In the genomic region with DNA sequence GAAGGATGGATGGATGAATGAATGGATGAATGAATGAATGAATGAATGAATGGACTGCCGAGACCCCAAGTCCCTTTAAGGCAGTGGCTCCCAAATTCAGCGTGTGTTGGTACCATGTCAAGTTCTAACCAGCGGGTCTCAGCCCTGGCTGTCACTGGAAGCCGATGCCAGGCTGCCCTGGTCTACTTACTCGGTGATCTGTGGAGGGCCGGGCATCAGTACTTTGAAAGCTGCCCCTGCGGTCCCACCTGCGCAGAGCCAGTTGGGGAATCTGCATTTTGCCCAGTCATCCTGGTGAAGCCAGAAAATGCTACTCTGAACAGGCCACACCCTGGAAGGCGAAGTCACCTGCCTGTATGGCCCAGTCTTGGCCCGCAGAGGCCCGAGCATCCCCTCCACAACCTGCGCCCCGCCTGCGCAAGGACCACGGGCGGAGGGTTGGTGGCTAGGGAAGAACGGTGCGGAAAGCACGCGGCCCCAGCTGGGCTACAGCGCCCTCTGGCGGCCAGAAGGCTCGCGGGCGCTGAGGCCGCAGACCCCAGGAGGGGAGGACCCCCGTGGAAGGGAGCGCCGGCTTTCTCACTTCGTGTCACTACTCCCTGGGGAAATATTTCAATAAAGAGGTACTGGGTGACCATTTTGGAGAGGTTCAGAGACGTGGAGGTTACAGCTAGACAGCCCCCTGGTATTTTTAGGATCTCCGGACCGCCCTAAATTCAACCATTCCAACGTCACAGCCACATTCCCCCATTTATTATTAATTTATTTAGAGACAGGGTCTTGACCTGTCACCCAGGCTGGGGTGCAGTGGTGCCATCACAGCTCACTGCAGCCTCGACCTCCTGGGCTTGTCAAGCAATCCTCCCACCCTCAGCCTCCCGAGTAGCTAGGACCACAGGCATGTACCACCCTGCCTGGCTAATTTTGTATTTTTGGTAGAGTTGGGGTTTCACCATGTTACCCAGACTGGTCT, we compare ENCODE assay signal across 1 cellular context.
TF ChIP-seq lines count a peak whose summit lies in the region.

No MANE protein-coding gene starts in this region.

TF ChIP-seq in HepG2, 621 proteins besides CTCF, POLR2A, EP300 and RAD21 (continued from another document and continues in another):
- TF ChIP-seq MNT (IDR thresholded peaks at IDR 0.05) (no peak), ZSCAN12 (CRISPR knock-in tag; IDR thresholded peaks at IDR 0.05) (no peak), ZEB1 (IDR thresholded peaks at IDR 0.05; ENCODE audit: insufficient replicate concordance, low read depth) (no peak), SRSF4 (IDR thresholded peaks at IDR 0.05; ENCODE audit: low read depth, low read length, poor library complexity, severe bottlenecking) (no peak), ZNF724P (CRISPR knock-in tag; IDR thresholded peaks at IDR 0.05; ENCODE audit: borderline replicate concordance) (no peak), CBX2 (IDR thresholded peaks at IDR 0.05; ENCODE audit: low read depth, low read length) (no peak), CBX2 (CRISPR knock-in tag; IDR thresholded peaks at IDR 0.05; ENCODE audit: low read depth) (no peak), XRCC5 (optimal IDR thresholded peaks at IDR 0.05; ENCODE audit: low read length) (peak; percentile 84), ESRRA (CRISPR knock-in tag; IDR thresholded peaks at IDR 0.05; ENCODE audit: low read depth) (no peak), GATAD1 (CRISPR knock-in tag; IDR thresholded peaks at IDR 0.05) (0 out of 2 replicates have a peak, but pooled peaks have one; percentile 44), BCL6 (CRISPR knock-in tag; IDR thresholded peaks at IDR 0.05) (0 out of 2 replicates have a peak, but pooled peaks have one; percentile 4), KAT8 (CRISPR knock-in tag; IDR thresholded peaks at IDR 0.05) (no peak), ZFP82 (CRISPR knock-in tag; IDR thresholded peaks at IDR 0.05; ENCODE audit: borderline replicate concordance) (peak; percentile 0; the same call in 1 of the 2 replicates), AKAP8 (CRISPR knock-in tag; IDR thresholded peaks at IDR 0.05) (no peak), SMARCE1 (IDR thresholded peaks at IDR 0.05; ENCODE audit: borderline replicate concordance) (no peak), DNMT1 (CRISPR knock-in tag; IDR thresholded peaks at IDR 0.05) (no peak), POGZ (CRISPR knock-in tag; IDR thresholded peaks at IDR 0.05) (no peak), PRDM10 (CRISPR knock-in tag; IDR thresholded peaks at IDR 0.05; ENCODE audit: low read depth) (no peak), POLR2AphosphoS2 (IDR thresholded peaks at IDR 0.05; ENCODE audit: low read depth, low read length) (no peak), ZNF616 (CRISPR knock-in tag; IDR thresholded peaks at IDR 0.05; ENCODE audit: low read depth) (no peak; the same call in 1 of the 2 replicates), ATF5 (CRISPR knock-in tag; IDR thresholded peaks at IDR 0.05; ENCODE audit: low read depth) (no peak), ZFY (CRISPR knock-in tag; IDR thresholded peaks at IDR 0.05) (peak; percentile 36; the same call in 1 of the 2 replicates), ZNF33A (CRISPR knock-in tag; IDR thresholded peaks at IDR 0.05; ENCODE audit: borderline replicate concordance) (no peak), FIP1L1 (IDR thresholded peaks at IDR 0.05; ENCODE audit: borderline replicate concordance, insufficient read depth, low read depth, low read length) (no peak), ZNF879 (CRISPR knock-in tag; IDR thresholded peaks at IDR 0.05) (no peak), ZNF546 (CRISPR knock-in tag; conservative IDR thresholded peaks at IDR 0.05) (no peak), ZSCAN5A (CRISPR knock-in tag; IDR thresholded peaks at IDR 0.05; ENCODE audit: borderline replicate concordance) (no peak), HNRNPK (IDR thresholded peaks at IDR 0.05; ENCODE audit: low read depth, low read length, poor library complexity, severe bottlenecking) (no peak), ZNF292 (CRISPR knock-in tag; IDR thresholded peaks at IDR 0.05; ENCODE audit: borderline replicate concordance, low read depth) (no peak)
- TF ChIP-seq, protein P1, sequence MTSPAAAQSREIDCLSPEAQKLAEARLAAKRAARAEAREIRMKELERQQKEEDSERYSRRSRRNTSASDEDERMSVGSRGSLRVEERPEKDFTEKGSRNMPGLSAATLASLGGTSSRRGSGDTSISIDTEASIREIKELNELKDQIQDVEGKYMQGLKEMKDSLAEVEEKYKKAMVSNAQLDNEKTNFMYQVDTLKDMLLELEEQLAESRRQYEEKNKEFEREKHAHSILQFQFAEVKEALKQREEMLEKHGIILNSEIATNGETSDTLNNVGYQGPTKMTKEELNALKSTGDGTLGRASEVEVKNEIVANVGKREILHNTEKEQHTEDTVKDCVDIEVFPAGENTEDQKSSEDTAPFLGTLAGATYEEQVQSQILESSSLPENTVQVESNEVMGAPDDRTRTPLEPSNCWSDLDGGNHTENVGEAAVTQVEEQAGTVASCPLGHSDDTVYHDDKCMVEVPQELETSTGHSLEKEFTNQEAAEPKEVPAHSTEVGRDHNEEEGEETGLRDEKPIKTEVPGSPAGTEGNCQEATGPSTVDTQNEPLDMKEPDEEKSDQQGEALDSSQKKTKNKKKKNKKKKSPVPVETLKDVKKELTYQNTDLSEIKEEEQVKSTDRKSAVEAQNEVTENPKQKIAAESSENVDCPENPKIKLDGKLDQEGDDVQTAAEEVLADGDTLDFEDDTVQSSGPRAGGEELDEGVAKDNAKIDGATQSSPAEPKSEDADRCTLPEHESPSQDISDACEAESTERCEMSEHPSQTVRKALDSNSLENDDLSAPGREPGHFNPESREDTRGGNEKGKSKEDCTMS (CRISPR knock-in tag; conservative IDR thresholded peaks at IDR 0.05) = no peak
- TF ChIP-seq, protein P2, sequence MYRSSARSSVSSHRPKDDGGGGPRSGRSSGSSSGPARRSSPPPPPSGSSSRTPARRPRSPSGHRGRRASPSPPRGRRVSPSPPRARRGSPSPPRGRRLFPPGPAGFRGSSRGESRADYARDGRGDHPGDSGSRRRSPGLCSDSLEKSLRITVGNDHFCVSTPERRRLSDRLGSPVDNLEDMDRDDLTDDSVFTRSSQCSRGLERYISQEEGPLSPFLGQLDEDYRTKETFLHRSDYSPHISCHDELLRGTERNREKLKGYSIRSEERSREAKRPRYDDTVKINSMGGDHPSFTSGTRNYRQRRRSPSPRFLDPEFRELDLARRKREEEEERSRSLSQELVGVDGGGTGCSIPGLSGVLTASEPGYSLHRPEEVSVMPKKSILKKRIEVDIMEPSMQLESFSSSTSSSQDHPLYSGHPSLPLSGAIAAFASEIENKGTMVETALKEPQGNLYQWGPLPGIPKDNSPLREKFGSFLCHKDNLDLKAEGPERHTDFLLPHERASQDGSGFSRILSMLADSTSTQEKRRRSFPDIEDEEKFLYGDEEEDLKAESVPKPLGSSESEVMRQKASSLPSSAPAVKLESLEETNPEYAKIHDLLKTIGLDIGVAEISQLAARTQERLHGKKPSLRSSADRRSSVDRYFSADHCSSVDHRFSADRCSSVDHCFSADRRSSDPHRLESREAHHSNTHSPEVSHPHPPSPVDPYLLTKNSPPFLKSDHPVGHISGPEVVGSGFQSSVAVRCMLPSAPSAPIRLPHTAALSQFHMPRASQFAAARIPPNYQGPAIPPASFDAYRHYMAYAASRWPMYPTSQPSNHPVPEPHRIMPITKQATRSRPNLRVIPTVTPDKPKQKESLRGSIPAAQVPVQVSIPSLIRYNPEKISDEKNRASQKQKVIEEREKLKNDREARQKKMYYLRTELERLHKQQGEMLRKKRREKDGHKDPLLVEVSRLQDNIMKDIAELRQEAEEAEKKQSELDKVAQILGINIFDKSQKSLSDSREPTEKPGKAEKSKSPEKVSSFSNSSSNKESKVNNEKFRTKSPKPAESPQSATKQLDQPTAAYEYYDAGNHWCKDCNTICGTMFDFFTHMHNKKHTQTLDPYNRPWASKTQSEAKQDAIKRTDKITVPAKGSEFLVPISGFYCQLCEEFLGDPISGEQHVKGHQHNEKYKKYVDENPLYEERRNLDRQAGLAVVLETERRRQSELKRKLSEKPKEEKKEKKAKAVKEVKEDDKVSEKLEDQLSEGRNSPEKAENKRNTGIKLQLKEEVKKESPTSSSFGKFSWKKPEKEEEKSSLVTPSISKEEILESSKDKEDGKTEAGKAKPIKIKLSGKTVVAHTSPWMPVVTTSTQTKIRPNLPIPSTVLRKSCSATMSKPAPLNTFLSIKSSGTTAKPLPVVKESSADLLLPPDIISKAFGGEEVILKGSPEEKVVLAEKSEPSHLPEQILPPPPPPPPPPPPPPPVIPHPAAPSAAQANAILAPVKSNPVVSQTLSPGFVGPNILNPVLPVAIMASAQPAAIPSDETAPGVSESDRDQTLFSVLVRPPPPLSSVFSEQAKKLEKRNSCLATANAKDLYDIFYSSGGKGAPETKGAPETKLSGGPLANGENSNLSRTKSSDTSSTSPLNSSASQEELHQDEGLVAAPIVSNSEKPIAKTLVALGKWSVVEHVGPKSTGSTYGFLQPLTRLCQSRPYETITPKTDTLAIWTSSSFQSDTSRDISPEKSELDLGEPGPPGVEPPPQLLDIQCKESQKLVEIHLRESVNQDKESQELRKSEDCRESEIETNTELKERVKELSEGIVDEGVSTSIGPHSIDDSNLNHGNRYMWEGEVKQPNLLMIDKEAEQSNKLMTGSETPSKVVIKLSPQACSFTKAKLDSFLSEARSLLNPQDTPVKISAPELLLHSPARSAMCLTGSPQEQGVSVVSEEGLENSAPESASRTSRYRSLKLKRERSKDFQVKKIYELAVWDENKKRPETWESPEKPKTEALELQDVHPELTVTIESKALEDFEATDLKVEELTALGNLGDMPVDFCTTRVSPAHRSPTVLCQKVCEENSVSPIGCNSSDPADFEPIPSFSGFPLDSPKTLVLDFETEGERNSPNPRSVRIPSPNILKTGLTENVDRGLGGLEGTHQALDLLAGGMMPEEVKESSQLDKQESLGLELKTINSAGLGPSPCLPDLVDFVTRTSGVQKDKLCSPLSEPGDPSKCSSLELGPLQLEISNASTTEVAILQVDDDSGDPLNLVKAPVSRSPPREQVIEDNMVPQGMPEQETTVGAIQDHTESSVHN (CRISPR knock-in tag; IDR thresholded peaks at IDR 0.05) = no peak
- TF ChIP-seq, protein P3, sequence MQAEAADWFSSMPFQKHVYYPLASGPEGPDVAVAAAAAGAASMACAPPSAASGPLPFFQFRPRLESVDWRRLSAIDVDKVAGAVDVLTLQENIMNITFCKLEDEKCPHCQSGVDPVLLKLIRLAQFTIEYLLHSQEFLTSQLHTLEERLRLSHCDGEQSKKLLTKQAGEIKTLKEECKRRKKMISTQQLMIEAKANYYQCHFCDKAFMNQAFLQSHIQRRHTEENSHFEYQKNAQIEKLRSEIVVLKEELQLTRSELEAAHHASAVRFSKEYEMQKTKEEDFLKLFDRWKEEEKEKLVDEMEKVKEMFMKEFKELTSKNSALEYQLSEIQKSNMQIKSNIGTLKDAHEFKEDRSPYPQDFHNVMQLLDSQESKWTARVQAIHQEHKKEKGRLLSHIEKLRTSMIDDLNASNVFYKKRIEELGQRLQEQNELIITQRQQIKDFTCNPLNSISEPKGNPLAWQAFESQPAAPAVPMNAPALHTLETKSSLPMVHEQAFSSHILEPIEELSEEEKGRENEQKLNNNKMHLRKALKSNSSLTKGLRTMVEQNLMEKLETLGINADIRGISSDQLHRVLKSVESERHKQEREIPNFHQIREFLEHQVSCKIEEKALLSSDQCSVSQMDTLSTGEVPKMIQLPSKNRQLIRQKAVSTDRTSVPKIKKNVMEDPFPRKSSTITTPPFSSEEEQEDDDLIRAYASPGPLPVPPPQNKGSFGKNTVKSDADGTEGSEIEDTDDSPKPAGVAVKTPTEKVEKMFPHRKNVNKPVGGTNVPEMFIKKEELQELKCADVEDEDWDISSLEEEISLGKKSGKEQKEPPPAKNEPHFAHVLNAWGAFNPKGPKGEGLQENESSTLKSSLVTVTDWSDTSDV (CRISPR knock-in tag; IDR thresholded peaks at IDR 0.05) = no peak
